In genomic region chr16:67708368-67708771, GRCh38 we compare ENCODE assay signal across 1 cellular context.
TF ChIP-seq lines count a peak whose summit lies in the region.

No MANE protein-coding gene starts in this region.

TF ChIP-seq in WTC11, 78 proteins besides CTCF, POLR2A, EP300 and RAD21 (continued from another document):
- no peak for TF ChIP-seq ZNF425 (CRISPR knock-in tag; conservative IDR thresholded peaks at IDR 0.05)
- no peak for TF ChIP-seq ARID4B (CRISPR knock-in tag; IDR thresholded peaks at IDR 0.05; ENCODE audit: borderline replicate concordance)
- TF ChIP-seq SMAD3 (CRISPR knock-in tag; IDR thresholded peaks at IDR 0.05; ENCODE audit: borderline replicate concordance), result no peak
- no peak for TF ChIP-seq ZNF423 (CRISPR knock-in tag; IDR thresholded peaks at IDR 0.05)
- TF ChIP-seq AR (CRISPR knock-in tag; IDR thresholded peaks at IDR 0.05), result no peak
- no peak for TF ChIP-seq FOXP4 (CRISPR knock-in tag; IDR thresholded peaks at IDR 0.05)
- TF ChIP-seq PREB (CRISPR knock-in tag; IDR thresholded peaks at IDR 0.05; ENCODE audit: borderline replicate concordance), result no peak
- no peak for TF ChIP-seq NFATC4 (CRISPR knock-in tag; IDR thresholded peaks at IDR 0.05)
- no peak for TF ChIP-seq ATF2 (CRISPR knock-in tag; IDR thresholded peaks at IDR 0.05; ENCODE audit: borderline replicate concordance, low read depth)
- TF ChIP-seq TEAD1 (CRISPR knock-in tag; IDR thresholded peaks at IDR 0.05), result no peak
- no peak for TF ChIP-seq MYBL2 (CRISPR knock-in tag; IDR thresholded peaks at IDR 0.05)
- TF ChIP-seq CREB1 (CRISPR knock-in tag; IDR thresholded peaks at IDR 0.05), result no peak
- no peak for TF ChIP-seq ZNF138 (CRISPR knock-in tag; conservative IDR thresholded peaks at IDR 0.05)
- no peak for TF ChIP-seq ZMAT4 (CRISPR knock-in tag; IDR thresholded peaks at IDR 0.05)
- no peak for TF ChIP-seq USF1 (CRISPR knock-in tag; IDR thresholded peaks at IDR 0.05)
